8 cellular contexts compared by ENCODE assay signal in genomic region chr1:40818264-40818961, GRCh38. TPM values are rescaled to one million over a fixed set of nuclear protein-coding genes. Genes with fewer than 3 reads are reported as not detected.
A peak's percentile ranks its signal among the peaks of the same experiment; 100 is the strongest.
DNase-seq lines count a peak whose midpoint lies in the region; ATAC-seq and TF ChIP-seq lines count a peak whose summit lies in the region.

No MANE protein-coding gene starts in this region.

- peak overlapping the region; percentile 61 for H3K27ac Mint-ChIP-seq in activated CD4-positive, alpha-beta T cell treated with anti-CD3 and anti-CD28 coated beads, Interleukin-2, amount 10 ng/mL, durations not matched to agents 24 days and 14 days
- peak overlapping the region; percentile 59 for H3K27ac Mint-ChIP-seq in stimulated activated naive B cell treated with anti-CD40 and anti-IgM and Interleukin-4, amounts not matched to agents 10 μg/mL and 1 μg/mL and 100 μg/mL, for 72 hours

- in situ Hi-C loops in GM18951 (cut with MboI; ENCODE audit: low sequenced_read_pairs, unreplicated experiment), result no loop called here

- no peaks in the 10 kb centered on the region for H3K9me3 Mint-ChIP-seq in activated CD4-positive, alpha-beta T cell treated with anti-CD3 and anti-CD28 coated beads, Interleukin-2, amount 10 ng/mL, durations not matched to agents 24 days and 14 days
- no peaks in the 10 kb centered on the region for H3K9me3 Mint-ChIP-seq in stimulated activated naive B cell treated with anti-CD40 and anti-IgM and Interleukin-4, amounts not matched to agents 10 μg/mL and 1 μg/mL and 100 μg/mL, for 72 hours

- H3K4me3 Mint-ChIP-seq in activated CD4-positive, alpha-beta T cell treated with anti-CD3 and anti-CD28 coated beads, Interleukin-2, amount 10 ng/mL, durations not matched to agents 24 days and 14 days, result peak overlapping the region; percentile 83
- H3K4me3 Mint-ChIP-seq in stimulated activated naive B cell treated with anti-CD40 and anti-IgM and Interleukin-4, amounts not matched to agents 10 μg/mL and 1 μg/mL and 100 μg/mL, for 72 hours, result peak overlapping the region; percentile 85 to 88

- H3K27me3 Mint-ChIP-seq in activated CD4-positive, alpha-beta T cell treated with anti-CD3 and anti-CD28 coated beads, Interleukin-2, amount 10 ng/mL, durations not matched to agents 24 days and 14 days, result peaks cover 2% of the 10 kb centered on the region
- peaks cover 0 to 17% of the 10 kb centered on the region in 2 donors for H3K27me3 Mint-ChIP-seq in stimulated activated naive B cell treated with anti-CD40 and anti-IgM and Interleukin-4, amounts not matched to agents 10 μg/mL and 1 μg/mL and 100 μg/mL, for 72 hours

- peaks cover 8% of the 10 kb centered on the region for H3K4me1 Mint-ChIP-seq in activated CD4-positive, alpha-beta T cell treated with anti-CD3 and anti-CD28 coated beads, Interleukin-2, amount 10 ng/mL, durations not matched to agents 24 days and 14 days
- peaks cover 11 to 20% of the 10 kb centered on the region in 2 donors for H3K4me1 Mint-ChIP-seq in stimulated activated naive B cell treated with anti-CD40 and anti-IgM and Interleukin-4, amounts not matched to agents 10 μg/mL and 1 μg/mL and 100 μg/mL, for 72 hours

- TF ChIP-seq POLR2A in GM18951 (IDR thresholded peaks at IDR 0.05; ENCODE audit: extremely low read depth, insufficient read depth, insufficient read length), result peak; percentile 33

- H3K36me3 Mint-ChIP-seq in activated CD4-positive, alpha-beta T cell treated with anti-CD3 and anti-CD28 coated beads, Interleukin-2, amount 10 ng/mL, durations not matched to agents 24 days and 14 days (ENCODE audit: low read depth), result no peaks in the 10 kb centered on the region
- H3K36me3 Mint-ChIP-seq in stimulated activated naive B cell treated with anti-CD40 and anti-IgM and Interleukin-4, amounts not matched to agents 10 μg/mL and 1 μg/mL and 100 μg/mL, for 72 hours, result no peaks in the 10 kb centered on the region

- peak; percentile 97 for DNase-seq in activated CD4-positive, alpha-beta T cell treated with anti-CD3 and anti-CD28 coated beads, Interleukin-2, amount 10 ng/mL, durations not matched to agents 24 days and 14 days
- peak; percentile 91 for DNase-seq in ecto neural progenitor cell (ENCODE audit: low spot score)
- DNase-seq in myocyte (ENCODE audit: low read depth), result peak; percentile 41
- peak; percentile 73 for DNase-seq in stimulated activated naive B cell treated with anti-CD40 and anti-IgM and Interleukin-4, amounts not matched to agents 10 μg/mL and 1 μg/mL and 100 μg/mL, for 72 hours
- DNase-seq in Kasumi-1 (lab: John Stamatoyannopoulos, UW), result no peak

- intact Hi-C loops in activated CD4-positive, alpha-beta T cell treated with anti-CD3 and anti-CD28 coated beads, Interleukin-2, amount 10 ng/mL, durations not matched to agents 24 days and 14 days (cut with micrococcal nuclease), result loop anchor here (1.0 kb wide), 2 partner anchors 9 to 16 kb away; no protein-coding TSS in a partner anchor

- ATAC-seq in HG03159 (IDR thresholded peaks at IDR 0.05; ENCODE audit: unreplicated experiment) (peak; percentile 75), GM19395 (IDR thresholded peaks at IDR 0.05; ENCODE audit: unreplicated experiment) (no peak)
- peak; percentile 97 for ATAC-seq in stimulated activated naive B cell treated with anti-CD40 and anti-IgM and Interleukin-4, amounts not matched to agents 10 μg/mL and 1 μg/mL and 100 μg/mL, for 72 hours (replicated peaks)

RNA-seq across cellular contexts. Expression of gene KCNQ4, which starts 34.8 kb away (rescaled TPM):
- 1.4 and 1.5 TPM in 2 replicates for total RNA-seq in activated CD4-positive, alpha-beta T cell treated with anti-CD3 and anti-CD28 coated beads, Interleukin-2, amount 10 ng/mL, durations not matched to agents 24 days and 14 days
- 79.4 and 152 TPM in 2 replicates for total RNA-seq in myocyte
- 21.5 TPM for polyA plus RNA-seq in myocyte (2012)

RNA-seq across cellular contexts. Expression of gene CITED4, which starts 43.8 kb away (rescaled TPM):
- 5.5 and 6.0 TPM in 2 replicates for total RNA-seq in activated CD4-positive, alpha-beta T cell treated with anti-CD3 and anti-CD28 coated beads, Interleukin-2, amount 10 ng/mL, durations not matched to agents 24 days and 14 days
- total RNA-seq in myocyte, result 4.9 and 5.0 TPM in 2 replicates
- 0.64 TPM for polyA plus RNA-seq in myocyte (2012)

Comparison
In these comparisons a context has a peak if more than half of its experiments do, and no peak if none do; other contexts are left out.
1. DNase-seq: peak in activated CD4-positive, alpha-beta T cell treated with anti-CD3 and anti-CD28 coated beads, Interleukin-2, amount 10 ng/mL, durations not matched to agents 24 days and 14 days (single experiment), ecto neural progenitor cell (single experiment), myocyte (single experiment) and stimulated activated naive B cell treated with anti-CD40 and anti-IgM and Interleukin-4, amounts not matched to agents 10 μg/mL and 1 μg/mL and 100 μg/mL, for 72 hours (single experiment); none in Kasumi-1 (0 of 2).
2. RNA of gene KCNQ4, which starts 34.8 kb away (total RNA-seq): 79.4 to 152 TPM in myocyte; 1.4 to 1.5 TPM in activated CD4-positive, alpha-beta T cell treated with anti-CD3 and anti-CD28 coated beads, Interleukin-2, amount 10 ng/mL, durations not matched to agents 24 days and 14 days; every median in the first group is over 10 times any median in the second.